1 cellular context compared by ENCODE assay signal in the genomic region with DNA sequence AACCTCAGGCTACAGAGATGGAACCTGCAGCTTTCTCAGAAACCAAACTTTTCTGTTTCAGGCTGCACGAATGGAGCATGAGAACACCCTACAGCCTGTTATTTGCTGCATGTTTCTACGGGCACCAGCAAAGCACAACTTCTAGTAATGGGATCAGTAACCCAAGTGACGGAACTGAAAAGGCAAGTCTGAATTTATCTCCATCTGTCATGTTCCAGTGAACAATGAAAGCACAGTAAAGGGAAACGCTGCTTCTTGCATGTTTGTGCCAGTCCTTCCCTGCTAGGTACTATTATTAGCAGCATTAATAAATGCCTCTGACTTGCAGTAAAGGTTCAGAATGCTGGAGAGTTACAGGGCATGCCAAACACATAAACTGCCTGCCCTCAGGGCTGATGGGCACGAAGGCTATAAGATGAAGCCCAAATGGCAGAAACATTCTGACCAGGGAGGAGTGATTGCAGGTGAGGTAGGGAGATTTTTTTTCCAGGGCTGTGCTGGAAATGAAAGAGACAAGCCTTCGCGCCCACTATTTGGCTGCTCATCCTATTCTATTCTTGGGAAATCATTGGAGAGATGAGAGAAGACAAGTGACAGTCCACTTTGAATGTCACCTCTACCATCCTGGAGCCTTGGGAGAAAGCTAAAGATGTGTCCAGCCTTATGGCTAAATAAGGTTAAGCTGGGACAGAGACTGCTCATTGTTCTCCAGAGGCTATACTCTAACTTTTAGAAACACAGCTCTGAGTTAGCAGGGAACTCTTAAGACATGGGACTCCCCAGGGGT.
TF ChIP-seq lines count a peak whose summit lies in the region.

No MANE protein-coding gene starts in this region.

TF ChIP-seq in H1, 55 proteins besides CTCF, POLR2A, EP300 and RAD21:
- TF ChIP-seq, protein P1, sequence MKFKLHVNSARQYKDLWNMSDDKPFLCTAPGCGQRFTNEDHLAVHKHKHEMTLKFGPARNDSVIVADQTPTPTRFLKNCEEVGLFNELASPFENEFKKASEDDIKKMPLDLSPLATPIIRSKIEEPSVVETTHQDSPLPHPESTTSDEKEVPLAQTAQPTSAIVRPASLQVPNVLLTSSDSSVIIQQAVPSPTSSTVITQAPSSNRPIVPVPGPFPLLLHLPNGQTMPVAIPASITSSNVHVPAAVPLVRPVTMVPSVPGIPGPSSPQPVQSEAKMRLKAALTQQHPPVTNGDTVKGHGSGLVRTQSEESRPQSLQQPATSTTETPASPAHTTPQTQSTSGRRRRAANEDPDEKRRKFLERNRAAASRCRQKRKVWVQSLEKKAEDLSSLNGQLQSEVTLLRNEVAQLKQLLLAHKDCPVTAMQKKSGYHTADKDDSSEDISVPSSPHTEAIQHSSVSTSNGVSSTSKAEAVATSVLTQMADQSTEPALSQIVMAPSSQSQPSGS (IDR thresholded peaks at IDR 0.05; ENCODE audit: low read length), result no peak
- no peak for TF ChIP-seq RBBP5 (IDR thresholded peaks at IDR 0.05; ENCODE audit: borderline replicate concordance, low read depth, low read length)
- no peak for TF ChIP-seq ZNF274 (IDR thresholded peaks at IDR 0.05; ENCODE audit: borderline replicate concordance, extremely low read depth, low read length)
- no peak for TF ChIP-seq JUND (IDR thresholded peaks at IDR 0.05; ENCODE audit: low read length)
- no peak for TF ChIP-seq SP4 (IDR thresholded peaks at IDR 0.05; ENCODE audit: low read length)
- TF ChIP-seq MAX (IDR thresholded peaks at IDR 0.05), result no peak
- TF ChIP-seq KDM5A (IDR thresholded peaks at IDR 0.05; ENCODE audit: low read length), result no peak
- TF ChIP-seq SP1 (IDR thresholded peaks at IDR 0.05; ENCODE audit: low read depth, low read length), result no peak
- no peak for TF ChIP-seq POU5F1 (IDR thresholded peaks at IDR 0.05; ENCODE audit: low read depth, low read length)
- no peak for TF ChIP-seq CBX8 (IDR thresholded peaks at IDR 0.05; ENCODE audit: borderline replicate concordance, low read depth, low read length)
- TF ChIP-seq, protein P2, sequence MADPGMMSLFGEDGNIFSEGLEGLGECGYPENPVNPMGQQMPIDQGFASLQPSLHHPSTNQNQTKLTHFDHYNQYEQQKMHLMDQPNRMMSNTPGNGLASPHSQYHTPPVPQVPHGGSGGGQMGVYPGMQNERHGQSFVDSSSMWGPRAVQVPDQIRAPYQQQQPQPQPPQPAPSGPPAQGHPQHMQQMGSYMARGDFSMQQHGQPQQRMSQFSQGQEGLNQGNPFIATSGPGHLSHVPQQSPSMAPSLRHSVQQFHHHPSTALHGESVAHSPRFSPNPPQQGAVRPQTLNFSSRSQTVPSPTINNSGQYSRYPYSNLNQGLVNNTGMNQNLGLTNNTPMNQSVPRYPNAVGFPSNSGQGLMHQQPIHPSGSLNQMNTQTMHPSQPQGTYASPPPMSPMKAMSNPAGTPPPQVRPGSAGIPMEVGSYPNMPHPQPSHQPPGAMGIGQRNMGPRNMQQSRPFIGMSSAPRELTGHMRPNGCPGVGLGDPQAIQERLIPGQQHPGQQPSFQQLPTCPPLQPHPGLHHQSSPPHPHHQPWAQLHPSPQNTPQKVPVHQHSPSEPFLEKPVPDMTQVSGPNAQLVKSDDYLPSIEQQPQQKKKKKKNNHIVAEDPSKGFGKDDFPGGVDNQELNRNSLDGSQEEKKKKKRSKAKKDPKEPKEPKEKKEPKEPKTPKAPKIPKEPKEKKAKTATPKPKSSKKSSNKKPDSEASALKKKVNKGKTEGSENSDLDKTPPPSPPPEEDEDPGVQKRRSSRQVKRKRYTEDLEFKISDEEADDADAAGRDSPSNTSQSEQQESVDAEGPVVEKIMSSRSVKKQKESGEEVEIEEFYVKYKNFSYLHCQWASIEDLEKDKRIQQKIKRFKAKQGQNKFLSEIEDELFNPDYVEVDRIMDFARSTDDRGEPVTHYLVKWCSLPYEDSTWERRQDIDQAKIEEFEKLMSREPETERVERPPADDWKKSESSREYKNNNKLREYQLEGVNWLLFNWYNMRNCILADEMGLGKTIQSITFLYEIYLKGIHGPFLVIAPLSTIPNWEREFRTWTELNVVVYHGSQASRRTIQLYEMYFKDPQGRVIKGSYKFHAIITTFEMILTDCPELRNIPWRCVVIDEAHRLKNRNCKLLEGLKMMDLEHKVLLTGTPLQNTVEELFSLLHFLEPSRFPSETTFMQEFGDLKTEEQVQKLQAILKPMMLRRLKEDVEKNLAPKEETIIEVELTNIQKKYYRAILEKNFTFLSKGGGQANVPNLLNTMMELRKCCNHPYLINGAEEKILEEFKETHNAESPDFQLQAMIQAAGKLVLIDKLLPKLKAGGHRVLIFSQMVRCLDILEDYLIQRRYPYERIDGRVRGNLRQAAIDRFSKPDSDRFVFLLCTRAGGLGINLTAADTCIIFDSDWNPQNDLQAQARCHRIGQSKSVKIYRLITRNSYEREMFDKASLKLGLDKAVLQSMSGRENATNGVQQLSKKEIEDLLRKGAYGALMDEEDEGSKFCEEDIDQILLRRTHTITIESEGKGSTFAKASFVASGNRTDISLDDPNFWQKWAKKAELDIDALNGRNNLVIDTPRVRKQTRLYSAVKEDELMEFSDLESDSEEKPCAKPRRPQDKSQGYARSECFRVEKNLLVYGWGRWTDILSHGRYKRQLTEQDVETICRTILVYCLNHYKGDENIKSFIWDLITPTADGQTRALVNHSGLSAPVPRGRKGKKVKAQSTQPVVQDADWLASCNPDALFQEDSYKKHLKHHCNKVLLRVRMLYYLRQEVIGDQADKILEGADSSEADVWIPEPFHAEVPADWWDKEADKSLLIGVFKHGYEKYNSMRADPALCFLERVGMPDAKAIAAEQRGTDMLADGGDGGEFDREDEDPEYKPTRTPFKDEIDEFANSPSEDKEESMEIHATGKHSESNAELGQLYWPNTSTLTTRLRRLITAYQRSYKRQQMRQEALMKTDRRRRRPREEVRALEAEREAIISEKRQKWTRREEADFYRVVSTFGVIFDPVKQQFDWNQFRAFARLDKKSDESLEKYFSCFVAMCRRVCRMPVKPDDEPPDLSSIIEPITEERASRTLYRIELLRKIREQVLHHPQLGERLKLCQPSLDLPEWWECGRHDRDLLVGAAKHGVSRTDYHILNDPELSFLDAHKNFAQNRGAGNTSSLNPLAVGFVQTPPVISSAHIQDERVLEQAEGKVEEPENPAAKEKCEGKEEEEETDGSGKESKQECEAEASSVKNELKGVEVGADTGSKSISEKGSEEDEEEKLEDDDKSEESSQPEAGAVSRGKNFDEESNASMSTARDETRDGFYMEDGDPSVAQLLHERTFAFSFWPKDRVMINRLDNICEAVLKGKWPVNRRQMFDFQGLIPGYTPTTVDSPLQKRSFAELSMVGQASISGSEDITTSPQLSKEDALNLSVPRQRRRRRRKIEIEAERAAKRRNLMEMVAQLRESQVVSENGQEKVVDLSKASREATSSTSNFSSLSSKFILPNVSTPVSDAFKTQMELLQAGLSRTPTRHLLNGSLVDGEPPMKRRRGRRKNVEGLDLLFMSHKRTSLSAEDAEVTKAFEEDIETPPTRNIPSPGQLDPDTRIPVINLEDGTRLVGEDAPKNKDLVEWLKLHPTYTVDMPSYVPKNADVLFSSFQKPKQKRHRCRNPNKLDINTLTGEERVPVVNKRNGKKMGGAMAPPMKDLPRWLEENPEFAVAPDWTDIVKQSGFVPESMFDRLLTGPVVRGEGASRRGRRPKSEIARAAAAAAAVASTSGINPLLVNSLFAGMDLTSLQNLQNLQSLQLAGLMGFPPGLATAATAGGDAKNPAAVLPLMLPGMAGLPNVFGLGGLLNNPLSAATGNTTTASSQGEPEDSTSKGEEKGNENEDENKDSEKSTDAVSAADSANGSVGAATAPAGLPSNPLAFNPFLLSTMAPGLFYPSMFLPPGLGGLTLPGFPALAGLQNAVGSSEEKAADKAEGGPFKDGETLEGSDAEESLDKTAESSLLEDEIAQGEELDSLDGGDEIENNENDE (IDR thresholded peaks at IDR 0.05; ENCODE audit: insufficient replicate concordance, low read length), result no peak
- TF ChIP-seq EGR1 (IDR thresholded peaks at IDR 0.05; ENCODE audit: borderline replicate concordance, low read depth, low read length), result no peak
- TF ChIP-seq TEAD4 (IDR thresholded peaks at IDR 0.05; ENCODE audit: low read depth, low read length), result no peak
- TF ChIP-seq POLR2AphosphoS5 (IDR thresholded peaks at IDR 0.05; ENCODE audit: low read depth, low read length), result no peak
- no peak for TF ChIP-seq EZH2 (IDR thresholded peaks at IDR 0.05; ENCODE audit: low read depth, low read length, severe bottlenecking)
